In the genomic region with DNA sequence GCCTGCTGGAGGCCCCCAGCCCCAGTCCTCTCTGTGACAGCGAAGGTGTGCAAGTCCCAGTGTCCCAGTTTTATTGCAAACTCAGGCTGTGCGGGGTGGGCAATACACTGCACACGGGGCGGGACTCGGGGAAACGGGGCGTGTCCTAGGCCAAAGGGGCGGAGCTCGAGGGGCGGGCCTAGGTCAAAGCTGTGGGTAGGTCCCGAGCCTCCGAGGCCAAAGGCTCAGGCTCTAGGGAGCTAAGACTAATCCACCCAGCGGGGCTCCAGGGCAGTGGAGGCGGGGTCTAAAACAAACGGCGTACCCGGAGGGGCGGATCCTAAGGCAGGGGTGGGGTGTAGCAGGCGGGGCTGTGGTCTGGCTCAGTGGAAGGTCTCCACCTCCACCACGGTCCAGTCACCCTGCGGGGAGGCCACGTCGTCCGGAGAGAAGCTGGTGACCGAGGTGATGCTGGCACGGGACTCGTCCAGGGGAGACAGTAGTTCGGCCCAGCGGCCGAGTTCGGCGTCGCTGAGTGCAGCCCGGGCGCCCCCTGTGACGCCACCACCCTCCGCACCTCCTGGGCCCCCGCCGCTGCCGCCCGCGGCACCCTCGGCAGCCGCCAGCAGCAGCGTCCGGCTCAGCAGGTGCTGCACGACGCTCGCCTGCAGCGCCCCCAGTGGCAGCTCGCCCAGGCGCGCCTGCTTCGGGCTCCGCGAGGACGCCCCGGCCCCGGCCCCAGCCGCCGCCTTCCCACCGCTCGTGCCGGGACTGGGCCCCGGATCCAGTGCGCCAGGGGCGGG, we compare ENCODE assay signal across 1 cellular context.
A peak's percentile ranks its signal among the peaks of the same experiment; 100 is the strongest.
TF ChIP-seq lines count a peak whose summit lies in the region.

No MANE protein-coding gene starts in this region.

TF ChIP-seq in K562, 482 proteins besides CTCF, POLR2A, EP300 and RAD21 (continued from another document and continues in another):
- TF ChIP-seq CREB3L1 (IDR thresholded peaks at IDR 0.05; ENCODE audit: borderline replicate concordance, low read depth) (peak; percentile 41; the same call in 1 of the 2 replicates), ATF7 (IDR thresholded peaks at IDR 0.05) (peak; percentile 63; the same call in 1 of the 2 replicates), EHMT2 (IDR thresholded peaks at IDR 0.05) (no peak), ZFP30 (CRISPR knock-in tag; IDR thresholded peaks at IDR 0.05; ENCODE audit: borderline replicate concordance) (no peak), KAT2B (IDR thresholded peaks at IDR 0.05; ENCODE audit: low read depth, low read length) (no peak), SRSF3 (IDR thresholded peaks at IDR 0.05; ENCODE audit: insufficient read depth, low read length) (no peak), ZBTB1 (CRISPR knock-in tag; IDR thresholded peaks at IDR 0.05; ENCODE audit: borderline replicate concordance, low read depth) (no peak; the same call in 1 of the 2 replicates), KDM4B (IDR thresholded peaks at IDR 0.05; ENCODE audit: borderline replicate concordance in 2 of 2, low read depth in 1 of 2) (no peak), ZNF57 (CRISPR knock-in tag; IDR thresholded peaks at IDR 0.05) (no peak), RBFOX2 (IDR thresholded peaks at IDR 0.05; ENCODE audit: low read depth, low read length) (peak; percentile 46), XRCC3 (IDR thresholded peaks at IDR 0.05) (no peak), OTX1 (CRISPR knock-in tag; IDR thresholded peaks at IDR 0.05) (no peak), GATA2 (CRISPR knock-in tag; IDR thresholded peaks at IDR 0.05) (no peak), NFIC (IDR thresholded peaks at IDR 0.05) (no peak), COPS2 (conservative IDR thresholded peaks at IDR 0.05) (no peak), ETV5 (CRISPR knock-in tag; IDR thresholded peaks at IDR 0.05; ENCODE audit: low read depth) (no peak), FIP1L1 (IDR thresholded peaks at IDR 0.05; ENCODE audit: low read depth, low read length, poor library complexity, severe bottlenecking) (no peak), ATF1 (CRISPR knock-in tag; IDR thresholded peaks at IDR 0.05) (no peak), ATF1 (tag; IDR thresholded peaks at IDR 0.05) (peak; percentile 73), ZKSCAN3 (CRISPR knock-in tag; IDR thresholded peaks at IDR 0.05) (no peak), MBD1 (CRISPR knock-in tag; IDR thresholded peaks at IDR 0.05) (no peak), THRB (CRISPR knock-in tag; conservative IDR thresholded peaks at IDR 0.05) (no peak), DNMT1 (IDR thresholded peaks at IDR 0.05) (no peak), YY1 (IDR thresholded peaks at IDR 0.05; ENCODE audit: borderline replicate concordance in 1 of 3, control insufficient read depth in 1 of 3, extremely low read depth in 1 of 3, insufficient read depth in 3 of 3, insufficient read length in 1 of 3, insufficient replicate concordance in 2 of 3, low read depth in 1 of 3, low read length in 2 of 3) (peak in 2 of 3 experiments; percentile 30 to 59), DLX4 (CRISPR knock-in tag; IDR thresholded peaks at IDR 0.05) (no peak), PHTF2 (CRISPR knock-in tag; IDR thresholded peaks at IDR 0.05) (no peak), ZNF431 (CRISPR knock-in tag; IDR thresholded peaks at IDR 0.05) (no peak; the same call in 1 of the 2 replicates), BACH1 (tag; IDR thresholded peaks at IDR 0.05) (no peak), ZNF699 (CRISPR knock-in tag; IDR thresholded peaks at IDR 0.05; ENCODE audit: insufficient replicate concordance) (no peak), TFAM (CRISPR knock-in tag; conservative IDR thresholded peaks at IDR 0.05) (no peak), U2AF1 (optimal IDR thresholded peaks at IDR 0.05; ENCODE audit: low read depth, low read length) (no peak), TBP (optimal IDR thresholded peaks at IDR 0.05; ENCODE audit: low read depth, low read length) (peak; percentile 74), DMBX1 (CRISPR knock-in tag; IDR thresholded peaks at IDR 0.05; ENCODE audit: borderline replicate concordance) (no peak), KLF10 (CRISPR knock-in tag; IDR thresholded peaks at IDR 0.05) (no peak)
- TF ChIP-seq, protein P1, sequence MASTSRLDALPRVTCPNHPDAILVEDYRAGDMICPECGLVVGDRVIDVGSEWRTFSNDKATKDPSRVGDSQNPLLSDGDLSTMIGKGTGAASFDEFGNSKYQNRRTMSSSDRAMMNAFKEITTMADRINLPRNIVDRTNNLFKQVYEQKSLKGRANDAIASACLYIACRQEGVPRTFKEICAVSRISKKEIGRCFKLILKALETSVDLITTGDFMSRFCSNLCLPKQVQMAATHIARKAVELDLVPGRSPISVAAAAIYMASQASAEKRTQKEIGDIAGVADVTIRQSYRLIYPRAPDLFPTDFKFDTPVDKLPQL (IDR thresholded peaks at IDR 0.05; ENCODE audit: extremely low read depth, insufficient read length): no peak
- TF ChIP-seq, protein P2, sequence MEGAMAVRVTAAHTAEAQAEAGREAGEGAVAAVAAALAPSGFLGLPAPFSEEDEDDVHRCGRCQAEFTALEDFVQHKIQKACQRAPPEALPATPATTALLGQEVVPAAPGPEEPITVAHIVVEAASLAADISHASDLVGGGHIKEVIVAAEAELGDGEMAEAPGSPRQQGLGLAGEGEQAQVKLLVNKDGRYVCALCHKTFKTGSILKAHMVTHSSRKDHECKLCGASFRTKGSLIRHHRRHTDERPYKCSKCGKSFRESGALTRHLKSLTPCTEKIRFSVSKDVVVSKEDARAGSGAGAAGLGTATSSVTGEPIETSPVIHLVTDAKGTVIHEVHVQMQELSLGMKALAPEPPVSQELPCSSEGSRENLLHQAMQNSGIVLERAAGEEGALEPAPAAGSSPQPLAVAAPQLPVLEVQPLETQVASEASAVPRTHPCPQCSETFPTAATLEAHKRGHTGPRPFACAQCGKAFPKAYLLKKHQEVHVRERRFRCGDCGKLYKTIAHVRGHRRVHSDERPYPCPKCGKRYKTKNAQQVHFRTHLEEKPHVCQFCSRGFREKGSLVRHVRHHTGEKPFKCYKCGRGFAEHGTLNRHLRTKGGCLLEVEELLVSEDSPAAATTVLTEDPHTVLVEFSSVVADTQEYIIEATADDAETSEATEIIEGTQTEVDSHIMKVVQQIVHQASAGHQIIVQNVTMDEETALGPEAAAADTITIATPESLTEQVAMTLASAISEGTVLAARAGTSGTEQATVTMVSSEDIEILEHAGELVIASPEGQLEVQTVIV (CRISPR knock-in tag; IDR thresholded peaks at IDR 0.05; ENCODE audit: borderline replicate concordance): no peak
- TF ChIP-seq, protein P3, sequence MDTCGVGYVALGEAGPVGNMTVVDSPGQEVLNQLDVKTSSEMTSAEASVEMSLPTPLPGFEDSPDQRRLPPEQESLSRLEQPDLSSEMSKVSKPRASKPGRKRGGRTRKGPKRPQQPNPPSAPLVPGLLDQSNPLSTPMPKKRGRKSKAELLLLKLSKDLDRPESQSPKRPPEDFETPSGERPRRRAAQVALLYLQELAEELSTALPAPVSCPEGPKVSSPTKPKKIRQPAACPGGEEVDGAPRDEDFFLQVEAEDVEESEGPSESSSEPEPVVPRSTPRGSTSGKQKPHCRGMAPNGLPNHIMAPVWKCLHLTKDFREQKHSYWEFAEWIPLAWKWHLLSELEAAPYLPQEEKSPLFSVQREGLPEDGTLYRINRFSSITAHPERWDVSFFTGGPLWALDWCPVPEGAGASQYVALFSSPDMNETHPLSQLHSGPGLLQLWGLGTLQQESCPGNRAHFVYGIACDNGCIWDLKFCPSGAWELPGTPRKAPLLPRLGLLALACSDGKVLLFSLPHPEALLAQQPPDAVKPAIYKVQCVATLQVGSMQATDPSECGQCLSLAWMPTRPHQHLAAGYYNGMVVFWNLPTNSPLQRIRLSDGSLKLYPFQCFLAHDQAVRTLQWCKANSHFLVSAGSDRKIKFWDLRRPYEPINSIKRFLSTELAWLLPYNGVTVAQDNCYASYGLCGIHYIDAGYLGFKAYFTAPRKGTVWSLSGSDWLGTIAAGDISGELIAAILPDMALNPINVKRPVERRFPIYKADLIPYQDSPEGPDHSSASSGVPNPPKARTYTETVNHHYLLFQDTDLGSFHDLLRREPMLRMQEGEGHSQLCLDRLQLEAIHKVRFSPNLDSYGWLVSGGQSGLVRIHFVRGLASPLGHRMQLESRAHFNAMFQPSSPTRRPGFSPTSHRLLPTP (IDR thresholded peaks at IDR 0.05; ENCODE audit: borderline replicate concordance, extremely low read depth, insufficient read length): no peak
- TF ChIP-seq, protein P4, sequence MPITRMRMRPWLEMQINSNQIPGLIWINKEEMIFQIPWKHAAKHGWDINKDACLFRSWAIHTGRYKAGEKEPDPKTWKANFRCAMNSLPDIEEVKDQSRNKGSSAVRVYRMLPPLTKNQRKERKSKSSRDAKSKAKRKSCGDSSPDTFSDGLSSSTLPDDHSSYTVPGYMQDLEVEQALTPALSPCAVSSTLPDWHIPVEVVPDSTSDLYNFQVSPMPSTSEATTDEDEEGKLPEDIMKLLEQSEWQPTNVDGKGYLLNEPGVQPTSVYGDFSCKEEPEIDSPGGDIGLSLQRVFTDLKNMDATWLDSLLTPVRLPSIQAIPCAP (CRISPR knock-in tag; IDR thresholded peaks at IDR 0.05; ENCODE audit: borderline replicate concordance): no peak
- TF ChIP-seq, protein P5, sequence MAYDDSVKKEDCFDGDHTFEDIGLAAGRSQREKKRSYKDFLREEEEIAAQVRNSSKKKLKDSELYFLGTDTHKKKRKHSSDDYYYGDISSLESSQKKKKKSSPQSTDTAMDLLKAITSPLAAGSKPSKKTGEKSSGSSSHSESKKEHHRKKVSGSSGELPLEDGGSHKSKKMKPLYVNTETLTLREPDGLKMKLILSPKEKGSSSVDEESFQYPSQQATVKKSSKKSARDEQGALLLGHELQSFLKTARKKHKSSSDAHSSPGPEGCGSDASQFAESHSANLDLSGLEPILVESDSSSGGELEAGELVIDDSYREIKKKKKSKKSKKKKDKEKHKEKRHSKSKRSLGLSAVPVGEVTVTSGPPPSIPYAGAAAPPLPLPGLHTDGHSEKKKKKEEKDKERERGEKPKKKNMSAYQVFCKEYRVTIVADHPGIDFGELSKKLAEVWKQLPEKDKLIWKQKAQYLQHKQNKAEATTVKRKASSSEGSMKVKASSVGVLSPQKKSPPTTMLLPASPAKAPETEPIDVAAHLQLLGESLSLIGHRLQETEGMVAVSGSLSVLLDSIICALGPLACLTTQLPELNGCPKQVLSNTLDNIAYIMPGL (CRISPR knock-in tag; IDR thresholded peaks at IDR 0.05): peak; percentile 90; the same call in 1 of the 2 replicates
